In the genomic region with DNA sequence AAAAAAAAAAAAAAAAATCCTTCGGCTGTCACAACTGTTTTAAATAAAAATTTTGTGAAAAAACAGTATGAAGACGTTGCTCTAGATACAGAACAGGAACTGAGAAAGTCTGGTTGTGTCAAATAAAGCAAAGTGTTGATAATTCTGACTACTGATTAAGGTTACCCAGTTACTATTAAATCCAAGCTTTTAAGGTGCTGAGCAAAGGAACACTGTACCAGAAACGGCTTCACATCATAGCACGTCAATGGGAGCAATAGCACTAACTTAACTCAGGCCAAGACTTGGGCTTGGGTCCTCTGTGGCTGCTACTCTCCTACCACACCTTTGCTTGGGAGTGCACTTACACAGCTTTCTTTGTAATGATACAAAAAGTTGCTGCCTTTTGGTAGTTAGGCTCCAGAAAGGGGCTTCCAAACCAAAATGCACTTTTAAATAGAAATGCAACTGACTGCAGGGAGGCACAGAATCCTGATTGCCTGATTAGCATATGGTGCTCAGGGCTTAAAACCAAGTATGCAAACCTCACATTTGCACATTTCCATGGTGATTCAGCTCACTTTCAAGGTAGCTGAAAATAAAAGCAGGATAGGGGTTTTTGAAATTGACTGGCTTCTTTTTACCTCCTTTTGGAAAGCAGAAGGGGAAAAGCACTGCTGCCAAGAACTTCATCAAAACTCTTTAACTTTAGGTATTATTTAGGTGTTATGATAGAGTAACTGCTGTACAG, we compare ENCODE assay signal across 8 cellular contexts. TPM values are rescaled to one million over a fixed set of nuclear protein-coding genes. Genes with fewer than 3 reads are reported as not detected.
A peak's percentile ranks its signal among the peaks of the same experiment; 100 is the strongest.
DNase-seq lines count a peak whose midpoint lies in the region; ATAC-seq and TF ChIP-seq lines count a peak whose summit lies in the region.
"Had no signal": no experiment of that assay in that cellular context is flagged by ENCODE, and none has a peak within 500 bp of the region (broad histone marks: within the 10 kb centered on the region; RNA-seq: fewer than 3 reads in every experiment).

No MANE protein-coding gene starts in this region.

- peaks cover 98% of the 10 kb centered on the region for H3F3A ChIP-seq in GM23248 (ENCODE audit: insufficient read depth)

- no peaks in the 10 kb centered on the region for H3K9me2 ChIP-seq in GM23248 (ENCODE audit: insufficient read depth)

- peak overlapping the region; percentile 98 for H3K4me2 ChIP-seq in GM23248 (ENCODE audit: unreplicated experiment)

- H3K27ac ChIP-seq in GM23248, result peak overlapping the region; percentile 100
- H3K27ac ChIP-seq in VCaP, result peak overlapping the region; percentile 97
- peak overlapping the region; percentile 15 for H3K27ac ChIP-seq in foreskin keratinocyte
- no peak overlapping the region for H3K27ac ChIP-seq in caudate nucleus (ENCODE audit: low read depth, low read length)

- no peak for ATAC-seq in foreskin keratinocyte
- ATAC-seq in stimulated activated naive CD8-positive, alpha-beta T cell treated with anti-CD3 and anti-CD28 coated beads, Interleukin-15, Interleukin-2, amounts not matched to agents 100 U/mL and 50 U/mL, for 24 hours, result peak; percentile 17
- ATAC-seq: left colon had no signal

- peaks cover 30% of the 10 kb centered on the region; the same call in 1 of the 2 replicates for H4K20me1 ChIP-seq in GM23248 (ENCODE audit: insufficient read depth)

- H3K79me2 ChIP-seq in GM23248 (ENCODE audit: insufficient read depth), result peaks cover 74% of the 10 kb centered on the region

- TF ChIP-seq CTCF in VCaP (conservative IDR thresholded peaks at IDR 0.05) (no peak), foreskin keratinocyte (conservative IDR thresholded peaks at IDR 0.05) (no peak)

- peaks cover 68% of the 10 kb centered on the region for H3K4me1 ChIP-seq in GM23248 (ENCODE audit: insufficient read depth)
- peaks cover 43% of the 10 kb centered on the region for H3K4me1 ChIP-seq in foreskin keratinocyte

- peak overlapping the region; percentile 26 for H3K4me3 ChIP-seq in GM23248

- in situ Hi-C loops in GM23248 (cut with MboI), result no loop called here

- DNase-seq in GM23248, result peak; percentile 28
- DNase-seq in foreskin keratinocyte, result no peak
- no peak for DNase-seq in stimulated activated naive CD8-positive, alpha-beta T cell treated with anti-CD3 and anti-CD28 coated beads, Interleukin-15, Interleukin-2, amounts not matched to agents 100 U/mL and 50 U/mL, for 24 hours
- no peak for DNase-seq in epidermal melanocyte (ENCODE audit: insufficient read length, low spot score)
- DNase-seq in NCI-H748 treated with DMSO at 0.1 percent for 48 hours (lab: John Stamatoyannopoulos, UW), result no peak
- DNase-seq in caudate nucleus (lab: John Stamatoyannopoulos, UW), result no peak
- DNase-seq: left colon had no signal

- H3K27me3 ChIP-seq in GM23248 (replicated peaks; ENCODE audit: insufficient read depth) (no peaks in the 10 kb centered on the region), foreskin keratinocyte (no peaks in the 10 kb centered on the region)

- peak overlapping the region; percentile 99 for H3K9ac ChIP-seq in GM23248

- 32 to 33% methylated on average over 4 of the region's 4 CpGs for whole genome bisulfite sequencing in GM23248 (ENCODE audit: low coverage in 1 of 2, low lambda C conversion rate in 2 of 2, missing lambda C conversion rate in 2 of 2), 2 experiments

- no peak overlapping the region for H2AFZ ChIP-seq in GM23248

- H3K36me3 ChIP-seq in GM23248 (ENCODE audit: low read depth), result peaks cover 71% of the 10 kb centered on the region

- H3K9me3 ChIP-seq in GM23248 (ENCODE audit: low read depth), result no peaks in the 10 kb centered on the region

RNA-seq across cellular contexts. Expression of a gene that starts 6.3 kb away (rescaled TPM):
- total RNA-seq in GM23248 (2014; rRNA removed; shearing (Covaris generic)), result 307 and 310 TPM in 2 replicates
- polyA plus RNA-seq in GM23248 (2016; fragmentation: Nextera tagmentation; extraction: Ambion mirVana), result 79.0 and 84.7 TPM in 2 replicates
- 180 and 202 TPM in 2 replicates for total RNA-seq in foreskin keratinocyte
- polyA plus RNA-seq in foreskin keratinocyte, result 81.0 and 98.8 TPM in 2 replicates

RNA-seq across cellular contexts. Expression of a gene that starts 23.9 kb away (rescaled TPM):
- 27.6 and 27.9 TPM in 2 replicates for total RNA-seq in GM23248 (2014; rRNA removed; shearing (Covaris generic))
- polyA plus RNA-seq in GM23248 (2016; fragmentation: Nextera tagmentation; extraction: Ambion mirVana) (45.4 TPM in 2 replicates), foreskin keratinocyte (1.3 and 2.1 TPM in 2 replicates)
- total RNA-seq in foreskin keratinocyte, result 0.65 and 1.6 TPM in 2 replicates

RNA-seq across cellular contexts. Expression of a gene that starts 56.3 kb away (rescaled TPM):
- total RNA-seq in GM23248 (2014; rRNA removed; shearing (Covaris generic)), result 47.4 and 54.3 TPM in 2 replicates
- polyA plus RNA-seq in GM23248 (2016; fragmentation: Nextera tagmentation; extraction: Ambion mirVana), result 44.4 and 51.1 TPM in 2 replicates
- total RNA-seq in foreskin keratinocyte, result 123 and 144 TPM in 2 replicates
- polyA plus RNA-seq in foreskin keratinocyte, result 159 and 211 TPM in 2 replicates

RNA-seq across cellular contexts. Expression of a gene that starts 57.5 kb away (rescaled TPM):
- not detected in 2 replicates for total RNA-seq in GM23248 (2014; rRNA removed; shearing (Covaris generic))
- polyA plus RNA-seq in GM23248 (2016; fragmentation: Nextera tagmentation; extraction: Ambion mirVana), result 0.49 and 0.71 TPM in 2 replicates
- total RNA-seq in foreskin keratinocyte, result not detected in 2 replicates
- 0.13 and 0.16 TPM in 2 replicates for polyA plus RNA-seq in foreskin keratinocyte
- total RNA-seq: left colon had no signal

Comparison
In these comparisons a context has a peak if more than half of its experiments do, and no peak if none do; other contexts are left out.
1. RNA of a gene that starts 23.9 kb away (total RNA-seq): 27.6 to 27.9 TPM in GM23248; 0.65 to 1.6 TPM in foreskin keratinocyte; every median in the first group is over 10 times any median in the second.